ENCODE assay signal across 1 cellular context in the genomic region with DNA sequence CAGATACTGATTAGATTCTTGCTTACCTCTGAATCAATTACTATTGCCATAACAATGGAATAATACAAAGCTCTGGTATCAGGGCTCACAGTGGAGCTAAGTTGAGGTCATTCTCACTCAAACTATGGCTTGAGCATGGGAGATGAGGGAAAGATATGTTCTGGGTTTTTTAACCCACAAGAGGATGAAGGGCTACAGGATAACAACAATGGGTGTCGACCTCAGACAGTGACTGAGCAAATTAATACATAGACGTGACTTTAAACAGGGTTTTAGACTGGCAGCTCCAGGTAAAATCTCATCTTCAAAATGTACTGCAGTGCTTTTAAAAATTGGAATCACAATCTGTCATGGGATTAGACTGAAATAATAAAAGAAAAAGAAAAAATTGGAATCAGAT.
A peak's percentile ranks its signal among the peaks of the same experiment; 100 is the strongest.
TF ChIP-seq lines count a peak whose summit lies in the region.

No MANE protein-coding gene starts in this region.

TF ChIP-seq in K562, 482 proteins besides CTCF, POLR2A, EP300 and RAD21:
- TF ChIP-seq NFE2 (IDR thresholded peaks at IDR 0.05; ENCODE audit: low read depth) (peak; percentile 77), ZFPM2 (CRISPR knock-in tag; IDR thresholded peaks at IDR 0.05) (no peak), C11orf30 (IDR thresholded peaks at IDR 0.05; ENCODE audit: low read depth) (peak; percentile 17; the same call in 1 of the 2 replicates), SOX6 (IDR thresholded peaks at IDR 0.05) (peak; percentile 34; the same call in 1 of the 2 replicates), ZNF507 (tag; conservative IDR thresholded peaks at IDR 0.05) (no peak), U2AF1 (optimal IDR thresholded peaks at IDR 0.05; ENCODE audit: low read depth, low read length) (no peak), MAFG (tag; conservative IDR thresholded peaks at IDR 0.05) (0 out of 2 replicates have a peak, but pooled peaks have one; percentile 48)
